8 cellular contexts compared by ENCODE assay signal in genomic region chr19:45125975-45126493, GRCh38. TPM values are rescaled to one million over a fixed set of nuclear protein-coding genes. Genes with fewer than 3 reads are reported as not detected.
DNase-seq lines count a peak whose midpoint lies in the region; ATAC-seq lines count a peak whose summit lies in the region.

No MANE protein-coding gene starts in this region.

- in situ Hi-C loops in SK-MEL-5 (cut with HindIII; ENCODE audit: low pct_unique_long_range_greater_than_20kb, low sequenced_read_pairs) = no loop called here

- no peaks in the 10 kb centered on the region for H3K4me1 ChIP-seq in right cardiac atrium (ENCODE audit: control insufficient read depth, insufficient read depth, low read length)

- DNase-seq in EL (peak; percentile 59), HT-29 (ENCODE audit: low spot score) (peak; percentile 92), SK-MEL-5 (ENCODE audit: low read depth, low spot score) (peak; percentile 79), right cardiac atrium (peak in 1 of 3 donors; percentile 74), inferior parietal cortex (ENCODE audit: extremely low spot score) (no peak)
- DNase-seq in activated naive CD4-positive, alpha-beta T cell treated with anti-CD3 and anti-CD28 coated beads, Interleukin-2, amount 50 U/mL, for 16 hours = peak; percentile 67
- DNase-seq in stimulated activated CD4-positive, alpha-beta T cell treated with anti-CD3 and anti-CD28 coated beads, Interleukin-15, amount 100 ng/mL, for 48 hours (ENCODE audit: low read depth in 2 of 2) = peak; percentile 47 to 67

- intact Hi-C loops in right cardiac atrium (cut with DNase I) = no loop called here

- 59% methylated on average over 12 of the region's 12 CpGs for WGBS in right cardiac atrium

- no peaks in the 10 kb centered on the region for H3K9me3 ChIP-seq in right cardiac atrium (ENCODE audit: control insufficient read depth, low read length)

- no peaks in the 10 kb centered on the region for H3K27me3 ChIP-seq in right cardiac atrium (ENCODE audit: control insufficient read depth, insufficient read depth)

- H3K4me3 ChIP-seq in right cardiac atrium (ENCODE audit: low read length) = no peak overlapping the region

- no peak overlapping the region for H3K27ac ChIP-seq in right cardiac atrium (ENCODE audit: low read length)

- ATAC-seq in right cardiac atrium (peak; percentile 34 to 66), HG03469 (IDR thresholded peaks at IDR 0.05; ENCODE audit: unreplicated experiment) (no peak)

RNA-seq across cellular contexts. Expression of gene PPP1R37, which starts 33.1 kb away (rescaled TPM):
- total RNA-seq in HT-29 (2014; rRNA removed; shearing (Covaris generic)) = 108 and 128 TPM in 2 replicates
- total RNA-seq in SK-MEL-5 (2014; rRNA removed; shearing (Covaris generic)) = 41.2 and 46.0 TPM in 2 replicates
- polyA plus RNA-seq in SK-MEL-5 (2015; cell fraction: cytosol; rRNA removed) = 50.6 and 64.3 TPM in 2 replicates
- 86.3 and 136 TPM in 2 replicates for polyA plus RNA-seq in SK-MEL-5 (2015; cell fraction: nucleus; rRNA removed)
- total RNA-seq in right cardiac atrium = 10 to 100 TPM; 16.5 to 24.9 (median 18.9) TPM
- 23.4 TPM for polyA plus RNA-seq in right cardiac atrium

RNA-seq across cellular contexts. Expression of gene NKPD1, which starts 34.7 kb away (rescaled TPM):
- 1.4 and 6.7 TPM in 2 replicates for total RNA-seq in HT-29 (2014; rRNA removed; shearing (Covaris generic))
- total RNA-seq in SK-MEL-5 (2014; rRNA removed; shearing (Covaris generic)) = 0.03 TPM in 1 of 2 replicates, not detected in the other
- not detected in 2 replicates for polyA plus RNA-seq in SK-MEL-5 (2015; cell fraction: cytosol; rRNA removed)
- 0.93 and 1.2 TPM in 2 replicates for polyA plus RNA-seq in SK-MEL-5 (2015; cell fraction: nucleus; rRNA removed)
- under 1 TPM in 1 of 4 donors, not detected in 3; 0.06 TPM for total RNA-seq in right cardiac atrium
- polyA plus RNA-seq in right cardiac atrium = 0.07 TPM

RNA-seq across cellular contexts. Expression of gene GEMIN7, which starts 47.0 kb away (rescaled TPM):
- 113 and 137 TPM in 2 replicates for total RNA-seq in HT-29 (2014; rRNA removed; shearing (Covaris generic))
- 24.7 and 26.7 TPM in 2 replicates for total RNA-seq in SK-MEL-5 (2014; rRNA removed; shearing (Covaris generic))
- polyA plus RNA-seq in SK-MEL-5 (2015; cell fraction: cytosol; rRNA removed) = 41.2 and 45.4 TPM in 2 replicates
- 20.9 and 26.1 TPM in 2 replicates for polyA plus RNA-seq in SK-MEL-5 (2015; cell fraction: nucleus; rRNA removed)
- total RNA-seq in right cardiac atrium = 10 to 100 TPM; 10.9 to 15.0 (median 12.8) TPM
- 27.9 TPM for polyA plus RNA-seq in right cardiac atrium

RNA-seq across cellular contexts. Expression of gene ZNF296, which starts 49.8 kb away (rescaled TPM):
- total RNA-seq in HT-29 (2014; rRNA removed; shearing (Covaris generic)) = 1.5 and 1.7 TPM in 2 replicates
- total RNA-seq in SK-MEL-5 (2014; rRNA removed; shearing (Covaris generic)) = 0.08 and 0.32 TPM in 2 replicates
- 0.05 and 0.30 TPM in 2 replicates for polyA plus RNA-seq in SK-MEL-5 (2015; cell fraction: cytosol; rRNA removed)
- polyA plus RNA-seq in SK-MEL-5 (2015; cell fraction: nucleus; rRNA removed) = 1.1 TPM in 1 of 2 replicates, not detected in the other
- total RNA-seq in right cardiac atrium = under 1 TPM in 3 of 4 donors, not detected in 1; 0.25 to 0.35 (median 0.29) TPM
- polyA plus RNA-seq in right cardiac atrium = 0.25 TPM

RNA-seq across cellular contexts. Expression of gene TRAPPC6A, which starts 52.0 kb away (rescaled TPM):
- total RNA-seq in HT-29 (2014; rRNA removed; shearing (Covaris generic)) = 34.2 and 51.1 TPM in 2 replicates
- 22.1 and 22.3 TPM in 2 replicates for total RNA-seq in SK-MEL-5 (2014; rRNA removed; shearing (Covaris generic))
- 25.4 and 43.3 TPM in 2 replicates for polyA plus RNA-seq in SK-MEL-5 (2015; cell fraction: cytosol; rRNA removed)
- 15.9 and 21.5 TPM in 2 replicates for polyA plus RNA-seq in SK-MEL-5 (2015; cell fraction: nucleus; rRNA removed)
- 10 to 100 TPM; 15.2 to 19.4 (median 17.2) TPM for total RNA-seq in right cardiac atrium
- polyA plus RNA-seq in right cardiac atrium = 26.5 TPM
